Comparison of ENCODE assay signal across 20 cellular contexts in genomic region chr1:54937469-54937868, GRCh38. TPM values are rescaled to one million over a fixed set of nuclear protein-coding genes. Genes with fewer than 3 reads are reported as not detected.
A peak's percentile ranks its signal among the peaks of the same experiment; 100 is the strongest.
DNase-seq lines count a peak whose midpoint lies in the region; ATAC-seq and TF ChIP-seq lines count a peak whose summit lies in the region.
"Had no signal": no experiment of that assay in that cellular context is flagged by ENCODE, and none has a peak within 500 bp of the region (broad histone marks: within the 10 kb centered on the region; RNA-seq: fewer than 3 reads in every experiment).

No MANE protein-coding gene starts in this region.

- H3K4me3 ChIP-seq in IMR-90 (ENCODE audit: insufficient read depth, low read depth, low read length) = no peak overlapping the region
- no peak overlapping the region for H3K4me3 ChIP-seq in astrocyte of the spinal cord (ENCODE audit: low read depth, low read length)
- no peak overlapping the region for H3K4me3 ChIP-seq in smooth muscle cell
- H3K4me3 ChIP-seq: esophagus muscularis mucosa, hepatocyte, tibial nerve had no signal

- H4K5ac ChIP-seq in IMR-90 (ENCODE audit: low read depth, low read length) = no peak overlapping the region; the same call in 1 of the 2 replicates

- no peaks in the 10 kb centered on the region for H3K27me3 ChIP-seq in IMR-90 (ENCODE audit: control insufficient read depth, insufficient read depth, low read length)
- no peaks in the 10 kb centered on the region for H3K27me3 ChIP-seq in smooth muscle cell (ENCODE audit: low read depth)
- H3K27me3 ChIP-seq: hepatocyte, tibial nerve had no signal

- no peak overlapping the region for H3K14ac ChIP-seq in IMR-90 (replicated peaks; ENCODE audit: low read depth, low read length)

- intact Hi-C loops in IMR-90 (cut with micrococcal nuclease) = no loop called here

- dilution Hi-C loops in IMR-90 (cut with HindIII; ENCODE audit: low sequenced_read_pairs, unreplicated experiment) = no loop called here

- POLR2A ChIA-PET in IMR-90 (lab: Charles Lee; ENCODE audit: unreplicated experiment) = no interaction called here

- H4K91ac ChIP-seq in IMR-90 (ENCODE audit: insufficient read depth, low read depth, low read length) = no peak overlapping the region

- no peaks in the 10 kb centered on the region for H3K79me1 ChIP-seq in IMR-90 (ENCODE audit: low read depth in 1 of 2, low read length in 2 of 2)

- H3K23ac ChIP-seq in IMR-90 (ENCODE audit: low read depth, low read length) = no peak overlapping the region

- H3K36me3 ChIP-seq in IMR-90 (ENCODE audit: control insufficient read depth, insufficient read depth, low read length) = no peaks in the 10 kb centered on the region
- H3K36me3 ChIP-seq in smooth muscle cell (ENCODE audit: low read depth) = no peaks in the 10 kb centered on the region
- H3K36me3 ChIP-seq: esophagus muscularis mucosa, tibial nerve had no signal

- ATAC-seq in IMR-90 (ENCODE audit: low read depth) = peak; percentile 12; the same call in 1 of the 2 replicates
- ATAC-seq in GM18867 (IDR thresholded peaks at IDR 0.05; ENCODE audit: unreplicated experiment) = no peak
- ATAC-seq: left colon had no signal

- in situ Hi-C loops in IMR-90 (cut with MboI; ENCODE audit: low sequenced_read_pairs) = no loop called here
- in situ Hi-C loops in astrocyte of the spinal cord (cut with HindIII; ENCODE audit: low sequenced_read_pairs) = no loop called here
- in situ Hi-C loops in GM13976 (cut with MboI; ENCODE audit: low sequenced_read_pairs, unreplicated experiment) = no loop called here

- H2BK5ac ChIP-seq in IMR-90 (ENCODE audit: low read depth, low read length, poor library complexity, severe bottlenecking) = no peak overlapping the region

- no peak overlapping the region; the same call in 2 of the 3 replicates for H2BK15ac ChIP-seq in IMR-90 (ENCODE audit: low read depth, low read length)

- TF ChIP-seq RAD21 in IMR-90 (IDR thresholded peaks at IDR 0.05; ENCODE audit: low read length) = no peak

- no peak overlapping the region for H3K27ac ChIP-seq in IMR-90 (ENCODE audit: insufficient read depth, low read length)
- H3K27ac ChIP-seq in smooth muscle cell (ENCODE audit: low read depth) = peak overlapping the region; percentile 19
- H3K27ac ChIP-seq: C4-2B, esophagus muscularis mucosa, hepatocyte, tibial nerve had no signal

- H4K8ac ChIP-seq in IMR-90 (ENCODE audit: low read depth in 2 of 2, low read length in 2 of 2) = no peak overlapping the region

- CTCF ChIA-PET in IMR-90 (lab: Yijun Ruan, JAX) = no interaction called here

- H3K18ac ChIP-seq in IMR-90 (ENCODE audit: low read depth, low read length) = peak overlapping the region; percentile 86; the same call in 1 of the 2 replicates

- DNase-seq in IMR-90 = peak; percentile 39
- peak; percentile 52 for DNase-seq in astrocyte of the spinal cord (ENCODE audit: low read depth, low spot score)
- peak; percentile 81 for DNase-seq in kidney glomerular epithelial cell (lab: John Stamatoyannopoulos, UW)
- DNase-seq in smooth muscle cell (lab: John Stamatoyannopoulos, UW; ENCODE audit: unreplicated experiment) = no peak
- DNase-seq in DMS 273 (lab: John Stamatoyannopoulos, UW; ENCODE audit: unreplicated experiment) = no peak
- DNase-seq in GM13976 (ENCODE audit: low spot score) = no peak
- DNase-seq: activated CD4-positive, CD25-positive, alpha-beta regulatory T cell; activated effector memory CD4-positive, alpha-beta T cell treated with Interleukin-2 at 50 U/mL for 16 hours; amygdala; DMS79 treated with DMSO at 0.1 percent for 48 hours; left colon; NCI-H1436 treated with DMSO at 0.1 percent for 48 hours; SHP77; stimulated activated naive CD4-positive, alpha-beta T cell; T-helper 2 cell had no signal

- H3K4me2 ChIP-seq in IMR-90 (ENCODE audit: low read depth, low read length) (peak overlapping the region; percentile 51; the same call in 1 of the 2 replicates), smooth muscle cell (peak overlapping the region; percentile 16)
- H3K4me2 ChIP-seq: hepatocyte had no signal

- H3K79me2 ChIP-seq in smooth muscle cell (ENCODE audit: low read depth) = no peaks in the 10 kb centered on the region
- H3K79me2 ChIP-seq: hepatocyte had no signal

- no peak for TF ChIP-seq POLR2A in IMR-90 (IDR thresholded peaks at IDR 0.05; ENCODE audit: low read depth, low read length)

- no peak overlapping the region for H2AK5ac ChIP-seq in IMR-90 (ENCODE audit: low read depth, low read length)

- H3K4ac ChIP-seq in IMR-90 (ENCODE audit: low read depth, low read length) = no peak overlapping the region

- no TSS peak for BruUV-seq in IMR-90 (replicated peaks; lab: Mats Ljungman, UMichigan)

- H2AK9ac ChIP-seq in IMR-90 (replicated peaks; ENCODE audit: low read depth, low read length, poor library complexity) = no peak overlapping the region

- TF ChIP-seq CTCF in IMR-90 (conservative IDR thresholded peaks at IDR 0.05; ENCODE audit: low read depth, low read length) (no peak), astrocyte of the spinal cord (IDR thresholded peaks at IDR 0.05; ENCODE audit: low read depth, low read length) (no peak), smooth muscle cell (IDR thresholded peaks at IDR 0.05; ENCODE audit: borderline replicate concordance, insufficient read depth, poor library complexity, severe bottlenecking) (no peak), GM13976 (IDR thresholded peaks at IDR 0.05; ENCODE audit: borderline replicate concordance, control extremely low read depth, extremely low read depth, insufficient read depth, missing control alignments) (no peak)

- 0 out of 2 replicates have a peak, but pooled peaks cover 5% of the 10 kb centered on the region for H3K9me1 ChIP-seq in IMR-90 (ENCODE audit: insufficient read depth, low read length)

- peaks cover 7% of the 10 kb centered on the region for H3F3A ChIP-seq in smooth muscle cell (ENCODE audit: low read depth)

- H2BK20ac ChIP-seq in IMR-90 (ENCODE audit: low read depth, low read length) = peak overlapping the region; percentile 12; the same call in 1 of the 2 replicates

- H2BK120ac ChIP-seq in IMR-90 (ENCODE audit: low read depth, low read length) = peak overlapping the region; percentile 5

- 20% methylated on average over 1 of the region's 1 CpG; no CpG with 5 or more reads in 1 of the 2 experiments for WGBS in IMR-90 (ENCODE audit: extremely low coverage in 2 of 2, insufficient read length in 1 of 2), 2 experiments
- WGBS in smooth muscle cell (ENCODE audit: low lambda C conversion rate) = 32% methylated on average over 1 of the region's 1 CpG

- H3K4me1 ChIP-seq in IMR-90 (ENCODE audit: control insufficient read depth, insufficient read depth, low read length) (peaks cover 9% of the 10 kb centered on the region), smooth muscle cell (ENCODE audit: low read depth) (peaks cover 13% of the 10 kb centered on the region)
- H3K4me1 ChIP-seq: esophagus muscularis mucosa, tibial nerve had no signal

- no peak overlapping the region for H3K56ac ChIP-seq in IMR-90 (ENCODE audit: extremely low read depth, insufficient read depth, low read length)

- H3K9me3 ChIP-seq in IMR-90 (ENCODE audit: control insufficient read depth, insufficient read depth, low read length) (no peaks in the 10 kb centered on the region), smooth muscle cell (replicated peaks; ENCODE audit: low read depth) (no peaks in the 10 kb centered on the region)
- H3K9me3 ChIP-seq: esophagus muscularis mucosa, tibial nerve had no signal

- H4K20me1 ChIP-seq in IMR-90 (ENCODE audit: insufficient read depth, low read length) = no peaks in the 10 kb centered on the region
- H4K20me1 ChIP-seq in smooth muscle cell (ENCODE audit: low read depth) = no peaks in the 10 kb centered on the region

- no peak overlapping the region for H2AFZ ChIP-seq in IMR-90 (replicated peaks; ENCODE audit: low read length, poor library complexity)
- no peak overlapping the region for H2AFZ ChIP-seq in smooth muscle cell (ENCODE audit: low read depth)
- H2AFZ ChIP-seq: hepatocyte had no signal

- H3K9ac ChIP-seq in IMR-90 (ENCODE audit: low read depth, low read length) (no peak overlapping the region), smooth muscle cell (ENCODE audit: low read depth) (no peak overlapping the region)

TF ChIP-seq in IMR-90, 13 proteins besides CTCF, POLR2A, EP300 and RAD21:
- TF ChIP-seq ELK1 (IDR thresholded peaks at IDR 0.05; ENCODE audit: borderline replicate concordance, low read depth, low read length) = no peak
- TF ChIP-seq MAFK (IDR thresholded peaks at IDR 0.05; ENCODE audit: low read depth, low read length) = peak; percentile 91
- no peak for TF ChIP-seq MAZ (IDR thresholded peaks at IDR 0.05; ENCODE audit: borderline replicate concordance, low read depth, low read length)
TF ChIP-seq in IMR-90: peak in this region for 1.

RNA-seq across cellular contexts. Expression of gene TMEM61, which starts 43.0 kb away (rescaled TPM):
- total RNA-seq in IMR-90 (2012; rRNA removed) (not detected in 2 replicates), smooth muscle cell (0.13 and 0.18 TPM in 2 replicates)
- polyA plus RNA-seq in IMR-90 (2012; rRNA removed) (0.10 TPM in 1 of 2 replicates, not detected in the other), smooth muscle cell (0.44 and 0.86 TPM in 2 replicates)
- not detected in 2 replicates for polyA plus RNA-seq in IMR-90 (2012; cell fraction: cytosol; rRNA removed)
- 0.11 TPM in 1 of 2 replicates, not detected in the other for polyA plus RNA-seq in IMR-90 (2012; cell fraction: nucleus; rRNA removed; ENCODE audit: low replicate concordance)

RNA-seq across cellular contexts. Expression of gene DHCR24, which starts 50.5 kb away (rescaled TPM):
- total RNA-seq in IMR-90 (2012; rRNA removed) (194 and 206 TPM in 2 replicates), smooth muscle cell (47.2 and 54.7 TPM in 2 replicates)
- polyA plus RNA-seq in IMR-90 (2012; rRNA removed) (117 and 130 TPM in 2 replicates), smooth muscle cell (53.5 and 64.2 TPM in 2 replicates)
- 71.2 and 131 TPM in 2 replicates for polyA plus RNA-seq in IMR-90 (2012; cell fraction: cytosol; rRNA removed)
- 33.9 and 115 TPM in 2 replicates for polyA plus RNA-seq in IMR-90 (2012; cell fraction: nucleus; rRNA removed; ENCODE audit: low replicate concordance)

Comparison
In these comparisons a context has a peak if more than half of its experiments do, and no peak if none do; other contexts are left out.
1. DNase-seq: peak in IMR-90 (single experiment), astrocyte of the spinal cord (single experiment) and kidney glomerular epithelial cell (single experiment); none in smooth muscle cell (single experiment), DMS 273 (single experiment) and GM13976 (single experiment).